ENCODE assay signal across 22 cellular contexts in genomic region chr3:98903099-98903498, GRCh38. TPM values are rescaled to one million over a fixed set of nuclear protein-coding genes. Genes with fewer than 3 reads are reported as not detected.
DNase-seq lines count a peak whose midpoint lies in the region; ATAC-seq and TF ChIP-seq lines count a peak whose summit lies in the region.
"Had no signal": no experiment of that assay in that cellular context is flagged by ENCODE, and none has a peak within 500 bp of the region (broad histone marks: within the 10 kb centered on the region; RNA-seq: fewer than 3 reads in every experiment).

No MANE protein-coding gene starts in this region.

- ATAC-seq in activated naive CD8-positive, alpha-beta T cell treated with anti-CD3 and anti-CD28 coated beads, Interleukin-2, amount 50 U/mL, for 24 hours = no peak
- ATAC-seq in PC-3 (no peak), HG03460 (IDR thresholded peaks at IDR 0.05; ENCODE audit: unreplicated experiment) (no peak)
- no peak for ATAC-seq in activated CD8-positive, alpha-beta T cell treated with anti-CD3 and anti-CD28 coated beads for 36 hours
- ATAC-seq: naive thymus-derived CD8-positive, alpha-beta T cell; stimulated activated memory B cell treated with anti-CD40 and anti-IgM and Interleukin-4, amounts not matched to agents 10 μg/mL and 1 μg/mL and 100 μg/mL, for 72 hours had no signal

- peaks cover 43% of the 10 kb centered on the region for H3K4me1 ChIP-seq in PC-3 (ENCODE audit: insufficient read depth, low read length)
- H3K4me1 ChIP-seq in iPS-20b (ENCODE audit: insufficient read depth, low read length) = peaks cover 13% of the 10 kb centered on the region
- peaks cover 30% of the 10 kb centered on the region for H3K4me1 ChIP-seq in skeletal muscle satellite cell (ENCODE audit: control insufficient read depth, insufficient read depth, low read length)

- peak overlapping the region; percentile 9 for H3K4me3 Mint-ChIP-seq in activated naive CD8-positive, alpha-beta T cell
- no peak overlapping the region for H3K4me3 Mint-ChIP-seq in activated naive CD8-positive, alpha-beta T cell treated with anti-CD3 and anti-CD28 coated beads, Interleukin-2, amount 50 U/mL, for 24 hours
- H3K4me3 Mint-ChIP-seq in activated CD8-positive, alpha-beta T cell treated with anti-CD3 and anti-CD28 coated beads for 36 hours = no peak overlapping the region
- H3K4me3 Mint-ChIP-seq in activated CD4-positive, alpha-beta T cell treated with anti-CD3 and anti-CD28 coated beads, Interleukin-2, amount 10 ng/mL, durations not matched to agents 24 days and 14 days = no peak overlapping the region
- H3K4me3 Mint-ChIP-seq: stimulated activated memory B cell treated with anti-CD40 and anti-IgM and Interleukin-4, amounts not matched to agents 10 μg/mL and 1 μg/mL and 100 μg/mL, for 72 hours had no signal

- no peaks in the 10 kb centered on the region for H3K9me2 ChIP-seq in PC-3 (replicated peaks; ENCODE audit: low read length)

- POLR2A ChIA-PET in PC-3 (lab: Charles Lee; ENCODE audit: unreplicated experiment) = interaction anchor here (0.6 to 2.0 kb wide), 3 partner anchors 21 to 80 kb away, joined by 3 to 33 read pairs (median 3); no protein-coding TSS in a partner anchor
- POLR2A ChIA-PET in activated CD8-positive, alpha-beta T cell treated with anti-CD3 and anti-CD28 coated beads for 36 hours (lab: Charles Lee) = interaction anchor here (1.2 kb wide), 1 partner anchor 13 kb away, joined by 3 read pairs; no protein-coding TSS in a partner anchor

- H2AFZ ChIP-seq in PC-3 (ENCODE audit: low read length) = no peak overlapping the region

- no peak overlapping the region for H3K27ac Mint-ChIP-seq in activated naive CD8-positive, alpha-beta T cell
- H3K27ac Mint-ChIP-seq in activated naive CD8-positive, alpha-beta T cell treated with anti-CD3 and anti-CD28 coated beads, Interleukin-2, amount 50 U/mL, for 24 hours = no peak overlapping the region
- no peak overlapping the region for H3K27ac Mint-ChIP-seq in activated CD8-positive, alpha-beta T cell treated with anti-CD3 and anti-CD28 coated beads for 36 hours
- H3K27ac Mint-ChIP-seq in activated CD4-positive, alpha-beta T cell treated with anti-CD3 and anti-CD28 coated beads, Interleukin-2, amount 10 ng/mL, durations not matched to agents 24 days and 14 days = no peak overlapping the region
- H3K27ac Mint-ChIP-seq: activated naive CD8-positive, alpha-beta T cell treated with anti-CD3 and anti-CD28 coated beads, Interleukin-2, amount 10 ng/mL, durations not matched to agents 7 days and 5 days; stimulated activated memory B cell treated with anti-CD40 and anti-IgM and Interleukin-4, amounts not matched to agents 10 μg/mL and 1 μg/mL and 100 μg/mL, for 72 hours; T-helper 1 cell treated with Interleukin-12 subunit alpha and Interleukin-12 subunit beta and Interleukin-4 antibody, amounts not matched to agents 30 μg/mL and 1 μg/mL, for 36 hours had no signal

- peaks cover 6% of the 10 kb centered on the region for H3F3A ChIP-seq in PC-3 (ENCODE audit: low read length, unreplicated experiment)

- no peak overlapping the region for H3K27ac ChIP-seq in PC-3 (ENCODE audit: low read length)
- H3K27ac ChIP-seq in iPS-20b (ENCODE audit: low read length) = no peak overlapping the region

- H3K4me1 Mint-ChIP-seq in activated naive CD8-positive, alpha-beta T cell (ENCODE audit: low read depth) = peaks cover 18% of the 10 kb centered on the region
- H3K4me1 Mint-ChIP-seq in activated naive CD8-positive, alpha-beta T cell treated with anti-CD3 and anti-CD28 coated beads, Interleukin-2, amount 50 U/mL, for 24 hours = peaks cover 16% of the 10 kb centered on the region
- peaks cover 11% of the 10 kb centered on the region for H3K4me1 Mint-ChIP-seq in activated CD8-positive, alpha-beta T cell treated with anti-CD3 and anti-CD28 coated beads for 36 hours (ENCODE audit: low read depth)
- peaks cover 14% of the 10 kb centered on the region for H3K4me1 Mint-ChIP-seq in activated CD4-positive, alpha-beta T cell treated with anti-CD3 and anti-CD28 coated beads, Interleukin-2, amount 10 ng/mL, durations not matched to agents 24 days and 14 days

- DNase-seq in activated naive CD8-positive, alpha-beta T cell treated with anti-CD3 and anti-CD28 coated beads, Interleukin-2, amount 50 U/mL, for 24 hours = no peak
- peak; percentile 51 for DNase-seq in PC-3
- DNase-seq in activated CD8-positive, alpha-beta T cell treated with anti-CD3 and anti-CD28 coated beads for 36 hours = no peak
- no peak for DNase-seq in activated CD4-positive, alpha-beta T cell treated with anti-CD3 and anti-CD28 coated beads, Interleukin-2, amount 10 ng/mL, durations not matched to agents 24 days and 14 days
- DNase-seq: 8988T; activated naive CD8-positive, alpha-beta T cell treated with anti-CD3 and anti-CD28 coated beads, Interleukin-2, amount 10 ng/mL, durations not matched to agents 7 days and 5 days; DMS 273 treated with DMSO at 0.1 percent for 48 hours; head of caudate nucleus; naive thymus-derived CD8-positive, alpha-beta T cell; NCI-H2081; NCI-H510A; retina; WERI-Rb-1 had no signal

- intact Hi-C loops in PC-3 (cut with micrococcal nuclease) = loop anchor here (5.0 kb wide), 1 partner anchor 311 kb away; the partner anchor contains the start of gene CPOX
- intact Hi-C loops in activated CD8-positive, alpha-beta T cell treated with anti-CD3 and anti-CD28 coated beads for 36 hours (cut with micrococcal nuclease) = no loop called here
- intact Hi-C loops in activated CD4-positive, alpha-beta T cell treated with anti-CD3 and anti-CD28 coated beads, Interleukin-2, amount 10 ng/mL, durations not matched to agents 24 days and 14 days (cut with micrococcal nuclease) = loop anchor here (5.0 kb wide), 2 partner anchors 86 to 866 kb away; partner anchors contain the start of gene GABRR3

- H3K9ac ChIP-seq in PC-3 (ENCODE audit: low read length) = no peak overlapping the region
- H3K9ac ChIP-seq in iPS-20b (ENCODE audit: low read depth, low read length) = 0 out of 2 replicates have a peak overlapping the region, but pooled peaks have one; percentile 82
- no peak overlapping the region for H3K9ac ChIP-seq in skeletal muscle satellite cell (ENCODE audit: low read depth, low read length)

- H3K79me2 ChIP-seq in PC-3 (ENCODE audit: low read length) = peaks cover 67% of the 10 kb centered on the region

- H3K36me3 Mint-ChIP-seq in activated naive CD8-positive, alpha-beta T cell = no peaks in the 10 kb centered on the region
- H3K36me3 Mint-ChIP-seq in activated naive CD8-positive, alpha-beta T cell treated with anti-CD3 and anti-CD28 coated beads, Interleukin-2, amount 50 U/mL, for 24 hours (ENCODE audit: low read depth) = no peaks in the 10 kb centered on the region
- H3K36me3 Mint-ChIP-seq in activated CD8-positive, alpha-beta T cell treated with anti-CD3 and anti-CD28 coated beads for 36 hours (ENCODE audit: low read depth) = no peaks in the 10 kb centered on the region
- no peaks in the 10 kb centered on the region for H3K36me3 Mint-ChIP-seq in activated CD4-positive, alpha-beta T cell treated with anti-CD3 and anti-CD28 coated beads, Interleukin-2, amount 10 ng/mL, durations not matched to agents 24 days and 14 days (ENCODE audit: low read depth)
- H3K36me3 Mint-ChIP-seq: activated naive CD8-positive, alpha-beta T cell treated with anti-CD3 and anti-CD28 coated beads, Interleukin-2, amount 10 ng/mL, durations not matched to agents 7 days and 5 days; stimulated activated memory B cell treated with anti-CD40 and anti-IgM and Interleukin-4, amounts not matched to agents 10 μg/mL and 1 μg/mL and 100 μg/mL, for 72 hours had no signal

- H3K36me3 ChIP-seq in PC-3 (ENCODE audit: low read depth, low read length) (peaks cover 27% of the 10 kb centered on the region), iPS-20b (ENCODE audit: insufficient read depth, low read depth, low read length) (no peaks in the 10 kb centered on the region), skeletal muscle satellite cell (ENCODE audit: insufficient read depth, low read length) (peaks cover 7% of the 10 kb centered on the region)
- H3K36me3 ChIP-seq: BLaER1 treated with 17β-estradiol and CSF1 and Interleukin-3, amounts not matched to agents 10 nM and 100 nM; cardiac muscle cell; thoracic aorta had no signal

- H3K4me3 ChIP-seq in PC-3 (ENCODE audit: low read length) = peak overlapping the region; percentile 75
- peak overlapping the region; percentile 94; the same call in 1 of the 2 replicates for H3K4me3 ChIP-seq in iPS-20b (ENCODE audit: low read length)
- peak overlapping the region; percentile 71 for H3K4me3 ChIP-seq in skeletal muscle satellite cell (ENCODE audit: low read length)

- peaks cover 10% of the 10 kb centered on the region for H3K27me3 Mint-ChIP-seq in activated naive CD8-positive, alpha-beta T cell
- peaks cover 26% of the 10 kb centered on the region for H3K27me3 Mint-ChIP-seq in activated naive CD8-positive, alpha-beta T cell treated with anti-CD3 and anti-CD28 coated beads, Interleukin-2, amount 50 U/mL, for 24 hours
- H3K27me3 Mint-ChIP-seq in activated CD8-positive, alpha-beta T cell treated with anti-CD3 and anti-CD28 coated beads for 36 hours = peaks cover 21% of the 10 kb centered on the region
- H3K27me3 Mint-ChIP-seq in activated CD4-positive, alpha-beta T cell treated with anti-CD3 and anti-CD28 coated beads, Interleukin-2, amount 10 ng/mL, durations not matched to agents 24 days and 14 days = peaks cover 32% of the 10 kb centered on the region

- no peaks in the 10 kb centered on the region for H3K9me3 ChIP-seq in PC-3 (ENCODE audit: low read length)
- H3K9me3 ChIP-seq in iPS-20b (ENCODE audit: insufficient read depth, low read depth, low read length) = no peaks in the 10 kb centered on the region
- no peaks in the 10 kb centered on the region for H3K9me3 ChIP-seq in skeletal muscle satellite cell (replicated peaks; ENCODE audit: low read length)
- H3K9me3 ChIP-seq: thoracic aorta had no signal

- peaks cover 26% of the 10 kb centered on the region for H4K20me1 ChIP-seq in PC-3 (ENCODE audit: low read length)

- H3K27me3 ChIP-seq in PC-3 (ENCODE audit: low read length) (no peaks in the 10 kb centered on the region), iPS-20b (ENCODE audit: insufficient read depth, low read length) (no peaks in the 10 kb centered on the region), skeletal muscle satellite cell (ENCODE audit: control insufficient read depth, insufficient read depth, low read length) (no peaks in the 10 kb centered on the region)
- H3K27me3 ChIP-seq: BLaER1 treated with 17β-estradiol and CSF1 and Interleukin-3, amounts not matched to agents 10 nM and 100 nM; cardiac muscle cell had no signal

- TF ChIP-seq CTCF in PC-3 (conservative IDR thresholded peaks at IDR 0.05; ENCODE audit: low read depth, low read length) = no peak
- no peak for TF ChIP-seq CTCF in activated CD8-positive, alpha-beta T cell treated with anti-CD3 and anti-CD28 coated beads for 36 hours (IDR thresholded peaks at IDR 0.05)

- H3K4me2 ChIP-seq in PC-3 (ENCODE audit: low read length) (peak overlapping the region; percentile 94), skeletal muscle satellite cell (ENCODE audit: low read length) (peak overlapping the region; percentile 89)

- no peaks in the 10 kb centered on the region for H3K9me3 Mint-ChIP-seq in activated naive CD8-positive, alpha-beta T cell (ENCODE audit: low read depth)
- H3K9me3 Mint-ChIP-seq in activated naive CD8-positive, alpha-beta T cell treated with anti-CD3 and anti-CD28 coated beads, Interleukin-2, amount 50 U/mL, for 24 hours = no peaks in the 10 kb centered on the region
- H3K9me3 Mint-ChIP-seq in activated CD8-positive, alpha-beta T cell treated with anti-CD3 and anti-CD28 coated beads for 36 hours = no peaks in the 10 kb centered on the region
- H3K9me3 Mint-ChIP-seq in activated CD4-positive, alpha-beta T cell treated with anti-CD3 and anti-CD28 coated beads, Interleukin-2, amount 10 ng/mL, durations not matched to agents 24 days and 14 days = no peaks in the 10 kb centered on the region
- H3K9me3 Mint-ChIP-seq: activated naive CD8-positive, alpha-beta T cell treated with anti-CD3 and anti-CD28 coated beads, Interleukin-2, amount 10 ng/mL, durations not matched to agents 7 days and 5 days; stimulated activated memory B cell treated with anti-CD40 and anti-IgM and Interleukin-4, amounts not matched to agents 10 μg/mL and 1 μg/mL and 100 μg/mL, for 72 hours; T-helper 1 cell treated with Interleukin-12 subunit alpha and Interleukin-12 subunit beta and Interleukin-4 antibody, amounts not matched to agents 30 μg/mL and 1 μg/mL, for 36 hours had no signal

- CTCF ChIA-PET in PC-3 (lab: Charles Lee) = interaction anchor here (1.5 kb wide), 1 partner anchor 78 kb away, joined by 3 read pairs; no protein-coding TSS in a partner anchor
- CTCF ChIA-PET in activated CD8-positive, alpha-beta T cell treated with anti-CD3 and anti-CD28 coated beads for 36 hours (lab: Charles Lee) = interaction anchor here (0.6 to 1.5 kb wide), 2 partner anchors 8 to 850 kb away, joined by 3 to 4 read pairs; no protein-coding TSS in a partner anchor

- BruUV-seq in PC-3 (replicated peaks; lab: Mats Ljungman, UMichigan) = no TSS peak

RNA-seq across cellular contexts. Expression of gene DCBLD2, which starts 1.6 kb away (rescaled TPM):
- total RNA-seq in PC-3 (2014; rRNA removed) = 265 and 307 TPM in 2 replicates
- total RNA-seq in skeletal muscle satellite cell (2012; rRNA removed) = 659 TPM in 2 replicates
- 1 to 10 TPM; 1.4 to 2.5 TPM for total RNA-seq in activated CD8-positive, alpha-beta T cell treated with anti-CD3 and anti-CD28 coated beads for 36 hours
- total RNA-seq in activated CD4-positive, alpha-beta T cell treated with anti-CD3 and anti-CD28 coated beads, Interleukin-2, amount 10 ng/mL, durations not matched to agents 24 days and 14 days = 2.7 and 3.8 TPM in 2 replicates

Comparison
In these comparisons a context has a peak if more than half of its experiments do, and no peak if none do; other contexts are left out.
1. RNA of gene DCBLD2, which starts 1.6 kb away (total RNA-seq): 265 to 307 TPM in PC-3; 2.7 to 3.8 TPM in activated CD4-positive, alpha-beta T cell treated with anti-CD3 and anti-CD28 coated beads, Interleukin-2, amount 10 ng/mL, durations not matched to agents 24 days and 14 days and 1.4 to 2.5 TPM in activated CD8-positive, alpha-beta T cell treated with anti-CD3 and anti-CD28 coated beads for 36 hours; every median in the first group is over 10 times any median in the second.
2. Peak in every context shown above with its lines, with median percentiles within 50 percentile points of each other: H3K4me3 ChIP-seq.